In the genomic region with DNA sequence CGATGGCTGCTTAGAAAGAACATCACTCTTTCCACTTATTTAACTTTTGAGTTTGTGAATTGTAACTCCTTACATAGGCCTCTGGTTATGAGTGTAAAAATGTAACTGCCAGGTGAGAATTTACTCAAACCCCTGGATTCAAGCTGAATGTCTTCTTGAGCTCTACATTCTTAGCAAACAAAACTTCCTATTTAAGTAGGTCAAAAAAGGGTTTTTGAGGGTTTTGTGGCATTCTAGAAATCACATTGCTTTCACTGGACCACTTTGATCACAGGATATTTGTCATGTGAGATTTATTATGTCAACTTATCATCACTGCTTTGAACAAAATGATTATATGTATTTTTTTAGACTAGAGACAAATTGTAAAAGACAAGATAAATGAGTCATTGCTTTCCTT, we compare ENCODE assay signal across 16 cellular contexts. TPM values are rescaled to one million over a fixed set of nuclear protein-coding genes. Genes with fewer than 3 reads are reported as not detected.
DNase-seq lines count a peak whose midpoint lies in the region; ATAC-seq, FAIRE-seq and TF ChIP-seq lines count a peak whose summit lies in the region.
"Had no signal": no experiment of that assay in that cellular context is flagged by ENCODE, and none has a peak within 500 bp of the region (broad histone marks: within the 10 kb centered on the region; RNA-seq: fewer than 3 reads in every experiment).

No MANE protein-coding gene starts in this region.

- peak overlapping the region; percentile 99 for H3K27ac Mint-ChIP-seq in activated naive CD4-positive, alpha-beta T cell treated with anti-CD3 and anti-CD28 coated beads for 36 hours
- peak overlapping the region; percentile 97 for H3K27ac Mint-ChIP-seq in activated naive CD8-positive, alpha-beta T cell treated with anti-CD3 and anti-CD28 coated beads, Interleukin-2, amount 50 U/mL, for 24 hours
- H3K27ac Mint-ChIP-seq in stimulated activated naive CD8-positive, alpha-beta T cell treated with anti-CD3 and anti-CD28 coated beads, Interleukin-15, amount 100 ng/mL, for 72 hours: peak overlapping the region; percentile 99 to 100

- peaks cover 4% of the 10 kb centered on the region for H3K9me3 Mint-ChIP-seq in activated naive CD4-positive, alpha-beta T cell treated with anti-CD3 and anti-CD28 coated beads for 36 hours
- peaks cover 7% of the 10 kb centered on the region for H3K9me3 Mint-ChIP-seq in activated naive CD8-positive, alpha-beta T cell treated with anti-CD3 and anti-CD28 coated beads, Interleukin-2, amount 50 U/mL, for 24 hours
- peaks cover 0 to 9% of the 10 kb centered on the region in 2 donors for H3K9me3 Mint-ChIP-seq in stimulated activated naive CD8-positive, alpha-beta T cell treated with anti-CD3 and anti-CD28 coated beads, Interleukin-15, amount 100 ng/mL, for 72 hours

- H3K4me3 Mint-ChIP-seq in activated naive CD4-positive, alpha-beta T cell treated with anti-CD3 and anti-CD28 coated beads for 36 hours: peak overlapping the region; percentile 75
- peak overlapping the region; percentile 52 for H3K4me3 Mint-ChIP-seq in activated naive CD8-positive, alpha-beta T cell treated with anti-CD3 and anti-CD28 coated beads, Interleukin-2, amount 50 U/mL, for 24 hours
- peak overlapping the region; percentile 78 to 89 for H3K4me3 Mint-ChIP-seq in stimulated activated naive CD8-positive, alpha-beta T cell treated with anti-CD3 and anti-CD28 coated beads, Interleukin-15, amount 100 ng/mL, for 72 hours

- intact Hi-C loops in activated naive CD4-positive, alpha-beta T cell treated with anti-CD3 and anti-CD28 coated beads for 36 hours (cut with micrococcal nuclease): loop anchor here (1.0 to 5.0 kb wide), 14 partner anchors 9 to 989 kb away; partner anchors contain the start of gene GADD45A

- no peak for TF ChIP-seq POLR2A in H54 (IDR thresholded peaks at IDR 0.05; ENCODE audit: low read depth, low read length)

- H3K36me3 Mint-ChIP-seq in activated naive CD4-positive, alpha-beta T cell treated with anti-CD3 and anti-CD28 coated beads for 36 hours (ENCODE audit: low read depth): peaks cover 55% of the 10 kb centered on the region
- peaks cover 14% of the 10 kb centered on the region for H3K36me3 Mint-ChIP-seq in activated naive CD8-positive, alpha-beta T cell treated with anti-CD3 and anti-CD28 coated beads, Interleukin-2, amount 50 U/mL, for 24 hours (ENCODE audit: low read depth)

- CTCF ChIA-PET in activated naive CD4-positive, alpha-beta T cell treated with anti-CD3 and anti-CD28 coated beads for 36 hours (lab: Charles Lee): interaction anchor here (0.9 to 13.5 kb wide), 6 partner anchors 18 to 224 kb away, joined by 3 to 147 read pairs (median 6); no protein-coding TSS in a partner anchor

- H3K27me3 Mint-ChIP-seq in activated naive CD4-positive, alpha-beta T cell treated with anti-CD3 and anti-CD28 coated beads for 36 hours (ENCODE audit: low read depth): no peaks in the 10 kb centered on the region
- no peaks in the 10 kb centered on the region for H3K27me3 Mint-ChIP-seq in activated naive CD8-positive, alpha-beta T cell treated with anti-CD3 and anti-CD28 coated beads, Interleukin-2, amount 50 U/mL, for 24 hours
- no peaks in the 10 kb centered on the region for H3K27me3 Mint-ChIP-seq in stimulated activated naive CD8-positive, alpha-beta T cell treated with anti-CD3 and anti-CD28 coated beads, Interleukin-15, amount 100 ng/mL, for 72 hours

- no peak for FAIRE-seq in H54 (lab: Jason Lieb, UNC)
- FAIRE-seq: islet of Langerhans had no signal

- peaks cover 72% of the 10 kb centered on the region for H3K4me1 Mint-ChIP-seq in activated naive CD4-positive, alpha-beta T cell treated with anti-CD3 and anti-CD28 coated beads for 36 hours (ENCODE audit: low read depth)
- peaks cover 81% of the 10 kb centered on the region for H3K4me1 Mint-ChIP-seq in activated naive CD8-positive, alpha-beta T cell treated with anti-CD3 and anti-CD28 coated beads, Interleukin-2, amount 50 U/mL, for 24 hours
- H3K4me1 Mint-ChIP-seq in stimulated activated naive CD8-positive, alpha-beta T cell treated with anti-CD3 and anti-CD28 coated beads, Interleukin-15, amount 100 ng/mL, for 72 hours: peaks cover 57% of the 10 kb centered on the region

- no peak for DNase-seq in activated naive CD4-positive, alpha-beta T cell treated with anti-CD3 and anti-CD28 coated beads for 36 hours
- DNase-seq in activated naive CD4-positive, alpha-beta T cell treated with anti-CD3 and anti-CD28 coated beads, Interleukin-2, amount 50 U/mL, for 16 hours: no peak
- DNase-seq in activated naive CD8-positive, alpha-beta T cell treated with anti-CD3 and anti-CD28 coated beads, Interleukin-2, amount 50 U/mL, for 24 hours: no peak
- no peak for DNase-seq in stimulated activated naive CD8-positive, alpha-beta T cell treated with anti-CD3 and anti-CD28 coated beads, Interleukin-15, amount 100 ng/mL, for 72 hours
- DNase-seq in hippocampal formation (lab: John Stamatoyannopoulos, UW): no peak
- DNase-seq in H54 (ENCODE audit: insufficient read length, low spot score): no peak
- DNase-seq in NCI-H526 (lab: John Stamatoyannopoulos, UW): no peak
- DNase-seq: DMS153, MG63, NCI-H2107, NCI-H774 had no signal

- peak; percentile 47 for ATAC-seq in HG03378 (IDR thresholded peaks at IDR 0.05; ENCODE audit: unreplicated experiment)
- ATAC-seq in activated naive CD8-positive, alpha-beta T cell treated with anti-CD3 and anti-CD28 coated beads, Interleukin-2, amount 50 U/mL, for 24 hours: peak; percentile 54
- peak; percentile 75 for ATAC-seq in stimulated activated naive CD8-positive, alpha-beta T cell treated with anti-CD3 and anti-CD28 coated beads, Interleukin-15, amount 100 ng/mL, for 72 hours

RNA-seq across cellular contexts. Expression of gene IL23R, which starts 5.7 kb away (rescaled TPM):
- total RNA-seq in activated naive CD4-positive, alpha-beta T cell treated with anti-CD3 and anti-CD28 coated beads for 36 hours: 10 to 100 TPM; 12.2 to 14.9 TPM
- total RNA-seq: HT-29, mesenteric fat pad had no signal

RNA-seq across cellular contexts. Expression of gene C1orf141, which starts 37.2 kb away (rescaled TPM):
- under 1 TPM in 1 of 2 experiments, not detected in 1; 0.25 TPM for total RNA-seq in activated naive CD4-positive, alpha-beta T cell treated with anti-CD3 and anti-CD28 coated beads for 36 hours
- total RNA-seq: HT-29, mesenteric fat pad, omental fat pad had no signal
